30 cellular contexts compared by ENCODE assay signal in genomic region chr12:608413-608812, GRCh38. TPM values are rescaled to one million over a fixed set of nuclear protein-coding genes. Genes with fewer than 3 reads are reported as not detected.
DNase-seq lines count a peak whose midpoint lies in the region; FAIRE-seq and TF ChIP-seq lines count a peak whose summit lies in the region.
"Had no signal": no experiment of that assay in that cellular context is flagged by ENCODE, and none has a peak within 500 bp of the region (broad histone marks: within the 10 kb centered on the region; RNA-seq: fewer than 3 reads in every experiment).

No MANE protein-coding gene starts in this region.

- H3K79me2 ChIP-seq in Loucy (ENCODE audit: insufficient read depth, low read length), result peaks cover 17% of the 10 kb centered on the region; the same call in 1 of the 2 replicates

- H3K27me3 Mint-ChIP-seq in activated T-cell treated with anti-CD3 and anti-CD28 coated beads, Interleukin-2, amount 50 U/mL, for 24 hours, result no peaks in the 10 kb centered on the region
- H3K27me3 Mint-ChIP-seq: activated naive CD4-positive, alpha-beta T cell treated with anti-CD3 and anti-CD28 coated beads, Interleukin-2, amount 50 U/mL, for 24 hours; naive thymus-derived CD8-positive, alpha-beta T cell had no signal

- H3K9me2 ChIP-seq in Loucy (replicated peaks; ENCODE audit: low read depth, low read length), result no peaks in the 10 kb centered on the region

- peak; percentile 9 for DNase-seq in activated T-cell treated with anti-CD3 and anti-CD28 coated beads, Interleukin-2, amount 50 U/mL, for 24 hours
- DNase-seq in activated T-cell treated with anti-CD3 and anti-CD28 coated beads, Interleukin-2, amount 50 U/mL, for 48 hours, result no peak
- no peak for DNase-seq in right atrium auricular region (ENCODE audit: low spot score)
- DNase-seq in RCC 7860 (ENCODE audit: low spot score), result no peak
- DNase-seq in activated naive CD4-positive, alpha-beta T cell treated with anti-CD3 and anti-CD28 coated beads, Interleukin-2, amount 50 U/mL, for 16 hours, result no peak
- no peak for DNase-seq in stimulated activated CD4-positive, alpha-beta T cell treated with anti-CD3 and anti-CD28 coated beads, Interleukin-1b, Interleukin-23, amount 100 ng/mL, for 48 hours
- DNase-seq: activated CD4-positive, alpha-beta T cell treated with anti-CD3 and anti-CD28 coated beads, Interleukin-2, amount 50 U/mL, for 1 hour; AML-193; CD8-positive, alpha-beta T cell; colonic mucosa; effector memory CD4-positive, alpha-beta T cell; foreskin melanocyte; hippocampal formation; immature natural killer cell; naive thymus-derived CD8-positive, alpha-beta T cell; NCI-H1694 treated with DMSO at 0.1 percent for 48 hours; NCI-H526 treated with DMSO at 0.1 percent for 48 hours; PC-9; retina; SIG-M5; stimulated activated CD4-positive, alpha-beta T cell treated with anti-CD3 and anti-CD28 coated beads, Interleukin-4, amount 100 ng/mL, for 1 hour; T1000 had no signal

- H3K9ac ChIP-seq in Loucy (ENCODE audit: low read depth, low read length, poor library complexity, severe bottlenecking) (peak overlapping the region; percentile 55), subcutaneous abdominal adipose tissue (ENCODE audit: low read length in 5 of 5) (peak overlapping the region in 1 of 5 donors; percentile 33)

- H3K9me3 Mint-ChIP-seq in activated T-cell treated with anti-CD3 and anti-CD28 coated beads, Interleukin-2, amount 50 U/mL, for 24 hours, result no peaks in the 10 kb centered on the region
- H3K9me3 Mint-ChIP-seq: activated naive CD4-positive, alpha-beta T cell treated with anti-CD3 and anti-CD28 coated beads, Interleukin-2, amount 50 U/mL, for 24 hours; CD8-positive, alpha-beta T cell; immature natural killer cell; naive thymus-derived CD8-positive, alpha-beta T cell; stimulated activated effector memory CD8-positive, alpha-beta T cell treated with anti-CD3 and anti-CD28 coated beads, Interleukin-12 subunit alpha, Interleukin-12 subunit beta, amount 100 ng/mL, for 72 hours had no signal

- FAIRE-seq in RCC 7860 (lab: Jason Lieb, UNC), result no peak
- FAIRE-seq: A204.1 had no signal

- no peak overlapping the region for H2AFZ ChIP-seq in Loucy (ENCODE audit: low read length)

- H3K27me3 ChIP-seq in Loucy (ENCODE audit: insufficient read depth, low read length, poor library complexity, severe bottlenecking) (no peaks in the 10 kb centered on the region), right atrium auricular region (no peaks in the 10 kb centered on the region), subcutaneous abdominal adipose tissue (ENCODE audit: control insufficient read depth in 5 of 5, insufficient read depth in 4 of 5, low read length in 5 of 5) (no peaks in the 10 kb centered on the region)
- H3K27me3 ChIP-seq: breast epithelium, colonic mucosa, uterus had no signal

- H3K27ac ChIP-seq in right atrium auricular region (peak overlapping the region; percentile 53 to 63), subcutaneous abdominal adipose tissue (ENCODE audit: low read depth, low read length) (peak overlapping the region; percentile 70)
- H3K27ac ChIP-seq: colonic mucosa had no signal

- H3K27ac Mint-ChIP-seq in activated T-cell treated with anti-CD3 and anti-CD28 coated beads, Interleukin-2, amount 50 U/mL, for 24 hours, result no peak overlapping the region
- H3K27ac Mint-ChIP-seq: activated naive CD4-positive, alpha-beta T cell treated with anti-CD3 and anti-CD28 coated beads, Interleukin-2, amount 50 U/mL, for 24 hours; CD8-positive, alpha-beta T cell had no signal

- H3K4me3 ChIP-seq in Loucy (ENCODE audit: low read length, poor library complexity, severe bottlenecking) (peak overlapping the region; percentile 3), right atrium auricular region (no peak overlapping the region), subcutaneous abdominal adipose tissue (ENCODE audit: low read depth in 1 of 5, low read length in 5 of 5) (no peak overlapping the region)
- H3K4me3 ChIP-seq: breast epithelium, colonic mucosa, PC-9, uterus had no signal

- H3K9me3 ChIP-seq in Loucy (ENCODE audit: insufficient read depth, low read depth, low read length), result no peaks in the 10 kb centered on the region
- H3K9me3 ChIP-seq in right atrium auricular region, result no peaks in the 10 kb centered on the region
- no peaks in the 10 kb centered on the region for H3K9me3 ChIP-seq in subcutaneous abdominal adipose tissue (ENCODE audit: control insufficient read depth in 5 of 5, low read length in 5 of 5)
- H3K9me3 ChIP-seq: breast epithelium, colonic mucosa, uterus had no signal

- H3K4me1 Mint-ChIP-seq in activated T-cell treated with anti-CD3 and anti-CD28 coated beads, Interleukin-2, amount 50 U/mL, for 24 hours (ENCODE audit: low read depth), result peaks cover 35% of the 10 kb centered on the region

- H3F3A ChIP-seq in Loucy (ENCODE audit: low read depth), result peaks cover 5% of the 10 kb centered on the region; the same call in 1 of the 2 replicates

- H3K36me3 ChIP-seq in Loucy (ENCODE audit: insufficient read depth, low read length) (no peaks in the 10 kb centered on the region), right atrium auricular region (no peaks in the 10 kb centered on the region), subcutaneous abdominal adipose tissue (ENCODE audit: control insufficient read depth in 5 of 5, insufficient read depth in 5 of 5, low read length in 5 of 5) (no peaks in the 10 kb centered on the region)
- H3K36me3 ChIP-seq: breast epithelium, colonic mucosa, uterus had no signal

- H3K4me1 ChIP-seq in Loucy (ENCODE audit: insufficient read depth, low read length, poor library complexity, severe bottlenecking) (peaks cover 79% of the 10 kb centered on the region), right atrium auricular region (peaks cover 0 to 56% of the 10 kb centered on the region in 2 donors), subcutaneous abdominal adipose tissue (ENCODE audit: control insufficient read depth in 5 of 5, insufficient read depth in 5 of 5, low read length in 5 of 5) (peaks cover 15 to 50% (median 22%) of the 10 kb centered on the region in 5 donors)
- H3K4me1 ChIP-seq: breast epithelium, colonic mucosa, uterus had no signal

- peak overlapping the region; percentile 62 for H3K4me2 ChIP-seq in Loucy (ENCODE audit: low read depth, low read length, poor library complexity, severe bottlenecking)

- no peak overlapping the region for H3K4me3 Mint-ChIP-seq in activated T-cell treated with anti-CD3 and anti-CD28 coated beads, Interleukin-2, amount 50 U/mL, for 24 hours
- H3K4me3 Mint-ChIP-seq: activated naive CD4-positive, alpha-beta T cell treated with anti-CD3 and anti-CD28 coated beads, Interleukin-2, amount 50 U/mL, for 24 hours; CD8-positive, alpha-beta T cell; immature natural killer cell; naive thymus-derived CD8-positive, alpha-beta T cell; stimulated activated effector memory CD8-positive, alpha-beta T cell treated with anti-CD3 and anti-CD28 coated beads, Interleukin-12 subunit alpha, Interleukin-12 subunit beta, amount 100 ng/mL, for 72 hours had no signal

- no peaks in the 10 kb centered on the region for H4K20me1 ChIP-seq in Loucy (ENCODE audit: insufficient read depth, low read length, poor library complexity, severe bottlenecking)

- no peaks in the 10 kb centered on the region for H3K36me3 Mint-ChIP-seq in activated T-cell treated with anti-CD3 and anti-CD28 coated beads, Interleukin-2, amount 50 U/mL, for 24 hours (ENCODE audit: low read depth)
- H3K36me3 Mint-ChIP-seq: activated naive CD4-positive, alpha-beta T cell treated with anti-CD3 and anti-CD28 coated beads, Interleukin-2, amount 50 U/mL, for 24 hours; CD8-positive, alpha-beta T cell; immature natural killer cell; naive thymus-derived CD8-positive, alpha-beta T cell; stimulated activated effector memory CD8-positive, alpha-beta T cell treated with anti-CD3 and anti-CD28 coated beads, Interleukin-12 subunit alpha, Interleukin-12 subunit beta, amount 100 ng/mL, for 72 hours had no signal

- TF ChIP-seq CTCF in Loucy (conservative IDR thresholded peaks at IDR 0.05; ENCODE audit: low read length) (no peak), right atrium auricular region (IDR thresholded peaks at IDR 0.05) (no peak)

RNA-seq across cellular contexts. Expression of gene NINJ2, which starts 54.8 kb away (rescaled TPM):
- total RNA-seq in right atrium auricular region, result 1 to 10 TPM; 5.4 to 8.8 TPM
- total RNA-seq: LHCN-M2 had no signal
